In genomic region chr6:132798820-132799538, GRCh38 we compare ENCODE assay signal across 8 cellular contexts. TPM values are rescaled to one million over a fixed set of nuclear protein-coding genes. Genes with fewer than 3 reads are reported as not detected.
A peak's percentile ranks its signal among the peaks of the same experiment; 100 is the strongest.
DNase-seq lines count a peak whose midpoint lies in the region; ATAC-seq, FAIRE-seq and TF ChIP-seq lines count a peak whose summit lies in the region.

No MANE protein-coding gene starts in this region.

- H3K4me3 ChIP-seq in breast epithelium (peak overlapping the region in 1 of 3 donors; percentile 63), small intestine (ENCODE audit: low read depth in 1 of 2, low read length in 2 of 2) (peak overlapping the region; percentile 76 to 98)

- 5 to 19% (median 9%) methylated on average over 17 of the region's 17 CpGs for WGBS in small intestine, 3 donors

- intact Hi-C loops in breast epithelium (cut with DNase I; ENCODE audit: low total_unique reads), result no loop called here

- H3K27me3 ChIP-seq in breast epithelium, result no peaks in the 10 kb centered on the region
- no peaks in the 10 kb centered on the region for H3K27me3 ChIP-seq in small intestine (ENCODE audit: control insufficient read depth in 2 of 2, insufficient read depth in 2 of 2, low read length in 2 of 2)

- no peak for FAIRE-seq in small intestine (lab: Jason Lieb, UNC)

- H3K9me3 ChIP-seq in breast epithelium (no peaks in the 10 kb centered on the region), small intestine (ENCODE audit: control insufficient read depth, low read depth) (no peaks in the 10 kb centered on the region)

- H3K27ac ChIP-seq in breast epithelium (no peak overlapping the region), small intestine (ENCODE audit: low read depth in 1 of 2, low read length in 1 of 2) (peak overlapping the region; percentile 90 to 91)

- DNase-seq in SIG-M5 treated with dmso at 0.1 percent for 504 hours (lab: John Stamatoyannopoulos, UW; ENCODE audit: unreplicated experiment) (peak; percentile 51), SIG-M5 (lab: John Stamatoyannopoulos, UW) (no peak), NCI-H187 (lab: John Stamatoyannopoulos, UW) (peak; percentile 48 to 58), UCSD-AML1 (lab: John Stamatoyannopoulos, UW; ENCODE audit: unreplicated experiment) (peak; percentile 57), breast epithelium (ENCODE audit: low spot score in 2 of 2) (peak; percentile 54 to 72), inferior parietal cortex (ENCODE audit: extremely low spot score) (peak; percentile 75), small intestine (peak; percentile 95)

- TF ChIP-seq CTCF in breast epithelium (IDR thresholded peaks at IDR 0.05), result peak in 2 of 3 donors; percentile 42 to 56

- ATAC-seq in HG02840 (IDR thresholded peaks at IDR 0.05; ENCODE audit: low FRiP score, unreplicated experiment), result peak; percentile 84

- TF ChIP-seq POLR2A in breast epithelium (IDR thresholded peaks at IDR 0.05), result no peak

- H3K36me3 ChIP-seq in breast epithelium, result no peaks in the 10 kb centered on the region
- H3K36me3 ChIP-seq in small intestine (ENCODE audit: control insufficient read depth in 2 of 2, insufficient read depth in 2 of 2, low read length in 2 of 2), result no peaks in the 10 kb centered on the region

- H3K4me1 ChIP-seq in breast epithelium (no peaks in the 10 kb centered on the region), small intestine (ENCODE audit: control insufficient read depth in 2 of 2, insufficient read depth in 1 of 2, low read depth in 1 of 2, low read length in 1 of 2) (no peaks in the 10 kb centered on the region)

RNA-seq across cellular contexts. Expression of gene SLC18B1, which starts 0.5 kb away (rescaled TPM):
- total RNA-seq in breast epithelium, result 10 to 100 TPM in 2 of 3 donors, 1 to 10 TPM in 1; 8.2 to 14.6 (median 14.1) TPM
- 10 to 100 TPM in 2 of 3 donors, 1 to 10 TPM in 1; 6.2 to 16.2 (median 13.9) TPM for polyA plus RNA-seq in small intestine

RNA-seq across cellular contexts. Expression of gene RPS12, which starts 15.4 kb away (rescaled TPM):
- total RNA-seq in breast epithelium, result 1,000 to 10,000 TPM; 2,117 to 3,829 (median 2,396) TPM
- polyA plus RNA-seq in small intestine, result 1,000 to 10,000 TPM; 1,501 to 3,927 (median 2,948) TPM

RNA-seq across cellular contexts. Expression of gene VNN2, which starts 41.3 kb away (rescaled TPM):
- 1 to 10 TPM; 1.8 to 3.5 (median 2.9) TPM for total RNA-seq in breast epithelium
- 1 to 10 TPM in 2 of 3 donors, not detected in 1; 1.1 TPM for polyA plus RNA-seq in small intestine

Comparison
In these comparisons a context has a peak if more than half of its experiments do, and no peak if none do; other contexts are left out.
1. H3K27ac ChIP-seq: peak in small intestine (2 of 2); none in breast epithelium (0 of 2).